ENCODE assay signal across 15 cellular contexts in the genomic region with DNA sequence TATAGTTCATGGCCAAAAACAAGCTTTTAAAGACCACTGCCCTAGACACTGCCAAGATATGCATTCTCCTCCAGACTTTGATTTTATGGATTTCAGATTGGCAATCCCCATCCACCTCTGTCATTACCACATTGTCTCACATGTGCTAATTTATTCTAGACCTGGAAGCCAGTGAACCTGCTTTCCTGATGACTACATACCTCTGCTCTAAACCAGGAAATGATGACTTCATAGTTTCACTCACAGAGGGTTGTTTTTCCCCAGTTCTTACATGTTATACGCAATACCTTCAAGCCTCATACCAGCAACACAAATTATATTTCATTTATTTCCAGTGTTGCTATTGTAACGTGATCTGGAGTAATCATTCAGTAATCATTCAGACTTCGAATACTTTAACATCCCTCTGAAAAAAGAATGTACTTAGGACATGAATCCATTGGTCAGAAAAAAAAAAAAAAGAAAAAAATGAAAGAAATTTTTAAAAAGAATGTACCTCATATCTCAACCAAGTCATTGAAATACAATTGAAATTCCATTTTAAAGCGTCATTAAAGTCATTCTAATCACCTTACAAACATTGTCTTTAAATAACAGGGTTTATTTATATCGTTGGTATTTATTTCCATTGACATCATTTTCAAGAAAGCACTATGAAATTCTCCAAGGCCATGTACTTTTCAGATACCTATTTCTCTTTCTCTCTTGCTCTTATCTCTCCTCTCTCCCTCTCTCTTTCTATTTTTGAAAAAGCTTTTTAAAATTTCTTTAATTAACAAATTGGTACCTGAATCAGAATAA. TPM values are rescaled to one million over a fixed set of nuclear protein-coding genes. Genes with fewer than 3 reads are reported as not detected.
A peak's percentile ranks its signal among the peaks of the same experiment; 100 is the strongest.
DNase-seq lines count a peak whose midpoint lies in the region; ATAC-seq and TF ChIP-seq lines count a peak whose summit lies in the region.
"Had no signal": no experiment of that assay in that cellular context is flagged by ENCODE, and none has a peak within 500 bp of the region (broad histone marks: within the 10 kb centered on the region; RNA-seq: fewer than 3 reads in every experiment).

No MANE protein-coding gene starts in this region.

- no peak for TF ChIP-seq CTCF in GM20000 (IDR thresholded peaks at IDR 0.05; ENCODE audit: extremely low read depth, missing control alignments)

- H3K4me3 Mint-ChIP-seq in activated T-helper 17 cell treated with anti-CD3 and anti-CD28 coated beads, Interleukin-2, amount 50 U/mL, for 72 hours = no peak overlapping the region

- DNase-seq in EH (ENCODE audit: low read depth) = peak; percentile 3
- peak; percentile 8 for DNase-seq in GM20000 (ENCODE audit: low spot score)
- DNase-seq in iris pigment epithelial cell (ENCODE audit: low read depth) = peak; percentile 72
- no peak for DNase-seq in NCI-H2196 (lab: John Stamatoyannopoulos, UW; ENCODE audit: unreplicated experiment)
- DNase-seq in DMS79 treated with DMSO at 0.1 percent for 48 hours (lab: John Stamatoyannopoulos, UW) = no peak
- no peak for DNase-seq in sciatic nerve (ENCODE audit: low spot score)
- DNase-seq: activated CD4-positive, alpha-beta T cell treated with anti-CD3 and anti-CD28 coated beads, Interleukin-2, amount 50 U/mL, for 48 hours; dorsolateral prefrontal cortex; kidney; NCI-H1092 treated with DMSO at 0.1 percent for 48 hours; NCI-H446 treated with DMSO at 0.1 percent for 48 hours; T-helper 1 cell had no signal

- H3K27me3 Mint-ChIP-seq in activated T-helper 17 cell treated with anti-CD3 and anti-CD28 coated beads, Interleukin-2, amount 50 U/mL, for 72 hours = no peaks in the 10 kb centered on the region

- intact Hi-C loops in sciatic nerve (cut with DNase I) = no loop called here

- H3K27ac Mint-ChIP-seq in activated T-helper 17 cell treated with anti-CD3 and anti-CD28 coated beads, Interleukin-2, amount 50 U/mL, for 72 hours = no peak overlapping the region

- no peaks in the 10 kb centered on the region for H3K4me1 Mint-ChIP-seq in activated T-helper 17 cell treated with anti-CD3 and anti-CD28 coated beads, Interleukin-2, amount 50 U/mL, for 72 hours

- peaks cover 5% of the 10 kb centered on the region for H3K36me3 Mint-ChIP-seq in activated T-helper 17 cell treated with anti-CD3 and anti-CD28 coated beads, Interleukin-2, amount 50 U/mL, for 72 hours (ENCODE audit: low read depth)

- no peaks in the 10 kb centered on the region for H3K9me3 Mint-ChIP-seq in activated T-helper 17 cell treated with anti-CD3 and anti-CD28 coated beads, Interleukin-2, amount 50 U/mL, for 72 hours

- ATAC-seq in activated T-helper 17 cell treated with anti-CD3 and anti-CD28 coated beads, Interleukin-2, amount 50 U/mL, for 72 hours (replicated peaks) = peak; percentile 97
- ATAC-seq in HG03045 (IDR thresholded peaks at IDR 0.05; ENCODE audit: unreplicated experiment) = no peak
- no peak for ATAC-seq in sciatic nerve
- ATAC-seq: Panc1 had no signal

RNA-seq across cellular contexts. Expression of a gene that starts 33.4 kb away (rescaled TPM):
- 1 to 10 TPM; 3.5 to 5.2 TPM for total RNA-seq in activated T-helper 17 cell treated with anti-CD3 and anti-CD28 coated beads, Interleukin-2, amount 50 U/mL, for 72 hours
- 83.6 TPM for total RNA-seq in sciatic nerve

Comparison
In these comparisons a context has a peak if more than half of its experiments do, and no peak if none do; other contexts are left out.
1. DNase-seq: peak in EH (single experiment), GM20000 (single experiment) and iris pigment epithelial cell (single experiment); none in NCI-H2196 (single experiment), DMS79 treated with DMSO at 0.1 percent for 48 hours (single experiment) and sciatic nerve (single experiment).
2. RNA of a gene that starts 33.4 kb away (total RNA-seq): 83.6 TPM in sciatic nerve (single experiment); 3.5 to 5.2 TPM in activated T-helper 17 cell treated with anti-CD3 and anti-CD28 coated beads, Interleukin-2, amount 50 U/mL, for 72 hours; every median in the first group is over 10 times any median in the second.